Comparison of ENCODE assay signal across 18 cellular contexts in genomic region chr6:165799736-165800135, GRCh38.
A peak's percentile ranks its signal among the peaks of the same experiment; 100 is the strongest.
DNase-seq lines count a peak whose midpoint lies in the region; ATAC-seq and TF ChIP-seq lines count a peak whose summit lies in the region.
"Had no signal": no experiment of that assay in that cellular context is flagged by ENCODE, and none has a peak within 500 bp of the region (broad histone marks: within the 10 kb centered on the region; RNA-seq: fewer than 3 reads in every experiment).

No MANE protein-coding gene starts in this region.

- H3K9me3 Mint-ChIP-seq in activated naive CD4-positive, alpha-beta T cell treated with anti-CD3 and anti-CD28 coated beads for 36 hours, result no peaks in the 10 kb centered on the region
- H3K9me3 Mint-ChIP-seq in stimulated activated naive B cell treated with anti-CD40 and anti-IgM and Interleukin-4, amounts not matched to agents 10 μg/mL and 1 μg/mL and 100 μg/mL, for 72 hours, result peaks cover 0 to 5% of the 10 kb centered on the region in 2 donors
- peaks cover 3% of the 10 kb centered on the region for H3K9me3 Mint-ChIP-seq in Calu3 (ENCODE audit: low read depth, unreplicated experiment)
- H3K9me3 Mint-ChIP-seq: activated T-helper 2 cell treated with anti-CD3 and anti-CD28 coated beads, Interferon-gamma antibody, Interleukin-2, Interleukin-4, amounts not matched to agents 10 μg/mL and 5 μg/mL and 100 μg/mL, durations not matched to agents 14 hours and 24 hours and 36 hours had no signal

- 76 to 85% methylated on average over 4 of the region's 4 CpGs for WGBS in sigmoid colon, 2 donors

- no peak for TF ChIP-seq POLR2A in sigmoid colon (IDR thresholded peaks at IDR 0.05)

- H3K27me3 ChIP-seq in sigmoid colon, result peaks cover 0 to 6% (median 3%) of the 10 kb centered on the region in 3 donors
- H3K27me3 ChIP-seq: Peyer's patch, right lobe of liver had no signal

- H3K9me3 ChIP-seq in sigmoid colon, result no peaks in the 10 kb centered on the region
- H3K9me3 ChIP-seq: Peyer's patch, right lobe of liver had no signal

- CTCF ChIA-PET in activated naive CD4-positive, alpha-beta T cell treated with anti-CD3 and anti-CD28 coated beads for 36 hours (lab: Charles Lee), result no interaction called here
- CTCF ChIA-PET in Calu3 (lab: Charles Lee), result no interaction called here

- peaks cover 0 to 5% (median 3%) of the 10 kb centered on the region in 4 donors for H3K4me1 ChIP-seq in sigmoid colon
- H3K4me1 ChIP-seq: right lobe of liver had no signal

- BruUV-seq in Calu3 (replicated peaks; lab: Mats Ljungman, UMichigan), result no TSS peak

- H3K4me3 ChIP-seq in choroid plexus epithelial cell (ENCODE audit: low read depth, low read length) (no peak overlapping the region), sigmoid colon (no peak overlapping the region)
- H3K4me3 ChIP-seq: K562, lung, Peyer's patch, right lobe of liver, SK-N-MC had no signal

- H3K27ac Mint-ChIP-seq in activated naive CD4-positive, alpha-beta T cell treated with anti-CD3 and anti-CD28 coated beads for 36 hours, result no peak overlapping the region
- H3K27ac Mint-ChIP-seq in stimulated activated naive B cell treated with anti-CD40 and anti-IgM and Interleukin-4, amounts not matched to agents 10 μg/mL and 1 μg/mL and 100 μg/mL, for 72 hours, result no peak overlapping the region
- no peak overlapping the region for H3K27ac Mint-ChIP-seq in Calu3 (ENCODE audit: unreplicated experiment)
- H3K27ac Mint-ChIP-seq: activated T-helper 2 cell treated with anti-CD3 and anti-CD28 coated beads, Interferon-gamma antibody, Interleukin-2, Interleukin-4, amounts not matched to agents 10 μg/mL and 5 μg/mL and 100 μg/mL, durations not matched to agents 14 hours and 24 hours and 36 hours had no signal

- TF ChIP-seq CTCF in choroid plexus epithelial cell (conservative IDR thresholded peaks at IDR 0.05; ENCODE audit: low read depth, low read length) (no peak), sigmoid colon (IDR thresholded peaks at IDR 0.05) (no peak), Calu3 (IDR thresholded peaks at IDR 0.05; ENCODE audit: unreplicated experiment) (no peak)

- no peak overlapping the region for H3K4me3 Mint-ChIP-seq in activated naive CD4-positive, alpha-beta T cell treated with anti-CD3 and anti-CD28 coated beads for 36 hours
- H3K4me3 Mint-ChIP-seq in stimulated activated naive B cell treated with anti-CD40 and anti-IgM and Interleukin-4, amounts not matched to agents 10 μg/mL and 1 μg/mL and 100 μg/mL, for 72 hours, result no peak overlapping the region
- no peak overlapping the region for H3K4me3 Mint-ChIP-seq in Calu3 (ENCODE audit: low read depth, unreplicated experiment)

- H3K27me3 Mint-ChIP-seq in activated naive CD4-positive, alpha-beta T cell treated with anti-CD3 and anti-CD28 coated beads for 36 hours (ENCODE audit: low read depth), result peaks cover 20% of the 10 kb centered on the region
- H3K27me3 Mint-ChIP-seq in stimulated activated naive B cell treated with anti-CD40 and anti-IgM and Interleukin-4, amounts not matched to agents 10 μg/mL and 1 μg/mL and 100 μg/mL, for 72 hours, result peaks cover 10 to 28% of the 10 kb centered on the region in 2 donors
- peaks cover 56% of the 10 kb centered on the region for H3K27me3 Mint-ChIP-seq in Calu3 (ENCODE audit: unreplicated experiment)

- peaks cover 2% of the 10 kb centered on the region for H3K4me1 Mint-ChIP-seq in activated naive CD4-positive, alpha-beta T cell treated with anti-CD3 and anti-CD28 coated beads for 36 hours (ENCODE audit: low read depth)
- H3K4me1 Mint-ChIP-seq in stimulated activated naive B cell treated with anti-CD40 and anti-IgM and Interleukin-4, amounts not matched to agents 10 μg/mL and 1 μg/mL and 100 μg/mL, for 72 hours, result peaks cover 3 to 6% of the 10 kb centered on the region in 2 donors
- no peaks in the 10 kb centered on the region for H3K4me1 Mint-ChIP-seq in Calu3 (ENCODE audit: low read depth, unreplicated experiment)

- no peak for TF ChIP-seq EP300 in sigmoid colon (IDR thresholded peaks at IDR 0.05)

- H3K27ac ChIP-seq in sigmoid colon, result no peak overlapping the region
- H3K27ac ChIP-seq: Peyer's patch, right lobe of liver, SK-N-MC had no signal

- DNase-seq in GOT3 (lab: John Stamatoyannopoulos, UW), result peak; percentile 25
- DNase-seq in choroid plexus epithelial cell (ENCODE audit: low read depth), result peak; percentile 47
- DNase-seq in left kidney (ENCODE audit: low read depth, low spot score), result peak; percentile 21
- DNase-seq in sigmoid colon, result peak; percentile 79
- DNase-seq in activated naive CD4-positive, alpha-beta T cell treated with anti-CD3 and anti-CD28 coated beads for 36 hours, result no peak
- DNase-seq in AML-193 (lab: John Stamatoyannopoulos, UW), result no peak
- no peak for DNase-seq in stimulated activated naive B cell treated with anti-CD40 and anti-IgM and Interleukin-4, amounts not matched to agents 10 μg/mL and 1 μg/mL and 100 μg/mL, for 72 hours
- DNase-seq in Calu3, result no peak
- DNase-seq: activated CD8-positive, alpha-beta memory T cell treated with anti-CD3 and anti-CD28 coated beads, Interleukin-2, amount 50 U/mL, for 4 hours; foreskin fibroblast; NCI-H510A treated with DMSO at 0.1 percent for 48 hours; Peyer's patch; right lobe of liver; stimulated activated CD4-positive, alpha-beta T cell treated with anti-CD3 and anti-CD28 coated beads, Interleukin-1b, Interleukin-23, amount 100 ng/mL, for 48 hours had no signal

- ATAC-seq in stimulated activated naive B cell treated with anti-CD40 and anti-IgM and Interleukin-4, amounts not matched to agents 10 μg/mL and 1 μg/mL and 100 μg/mL, for 72 hours (replicated peaks), result no peak
- ATAC-seq: K562, right lobe of liver had no signal

- intact Hi-C loops in sigmoid colon (cut with DNase I) (no loop called here), Calu3 (cut with micrococcal nuclease; ENCODE audit: unreplicated experiment) (no loop called here)
- intact Hi-C loops in activated naive CD4-positive, alpha-beta T cell treated with anti-CD3 and anti-CD28 coated beads for 36 hours (cut with micrococcal nuclease), result no loop called here

- no peaks in the 10 kb centered on the region for H3K36me3 Mint-ChIP-seq in activated naive CD4-positive, alpha-beta T cell treated with anti-CD3 and anti-CD28 coated beads for 36 hours (ENCODE audit: low read depth)
- no peaks in the 10 kb centered on the region for H3K36me3 Mint-ChIP-seq in stimulated activated naive B cell treated with anti-CD40 and anti-IgM and Interleukin-4, amounts not matched to agents 10 μg/mL and 1 μg/mL and 100 μg/mL, for 72 hours
- H3K36me3 Mint-ChIP-seq in Calu3 (ENCODE audit: insufficient read depth, unreplicated experiment), result no peaks in the 10 kb centered on the region

- H3K36me3 ChIP-seq in sigmoid colon, result no peaks in the 10 kb centered on the region
- H3K36me3 ChIP-seq: Peyer's patch, right lobe of liver had no signal

Comparison
In these comparisons a context has a peak if more than half of its experiments do, and no peak if none do; other contexts are left out.
1. DNase-seq: peak in GOT3 (single experiment), choroid plexus epithelial cell (single experiment), left kidney (single experiment) and sigmoid colon (single experiment); none in activated naive CD4-positive, alpha-beta T cell treated with anti-CD3 and anti-CD28 coated beads for 36 hours (single experiment), AML-193 (0 of 2), stimulated activated naive B cell treated with anti-CD40 and anti-IgM and Interleukin-4, amounts not matched to agents 10 μg/mL and 1 μg/mL and 100 μg/mL, for 72 hours (single experiment) and Calu3 (single experiment).